ENCODE assay signal across 1 cellular context in the genomic region with DNA sequence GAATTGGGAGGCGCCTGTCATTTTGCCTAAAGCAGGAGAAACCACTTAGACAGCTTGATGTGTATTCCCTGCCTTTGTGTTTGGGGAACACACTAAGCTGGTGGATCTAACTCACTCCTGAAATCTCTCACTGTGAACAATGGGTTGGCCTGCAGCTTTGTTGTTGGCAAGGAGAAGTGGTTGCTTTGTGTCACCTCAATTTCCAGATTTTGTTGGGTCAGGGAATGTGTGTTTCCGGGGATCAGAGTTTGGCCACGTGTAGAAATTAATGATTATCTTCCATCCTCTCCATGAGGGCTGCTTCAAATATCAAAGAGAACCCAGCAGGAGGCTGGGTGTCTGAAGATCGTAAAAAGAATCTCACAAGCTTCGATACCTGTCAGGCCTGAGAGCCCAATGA.
TF ChIP-seq lines count a peak whose summit lies in the region.

No MANE protein-coding gene starts in this region.

TF ChIP-seq in WTC11, 78 proteins besides CTCF, POLR2A, EP300 and RAD21 (continued from another document):
- TF ChIP-seq, protein P1, sequence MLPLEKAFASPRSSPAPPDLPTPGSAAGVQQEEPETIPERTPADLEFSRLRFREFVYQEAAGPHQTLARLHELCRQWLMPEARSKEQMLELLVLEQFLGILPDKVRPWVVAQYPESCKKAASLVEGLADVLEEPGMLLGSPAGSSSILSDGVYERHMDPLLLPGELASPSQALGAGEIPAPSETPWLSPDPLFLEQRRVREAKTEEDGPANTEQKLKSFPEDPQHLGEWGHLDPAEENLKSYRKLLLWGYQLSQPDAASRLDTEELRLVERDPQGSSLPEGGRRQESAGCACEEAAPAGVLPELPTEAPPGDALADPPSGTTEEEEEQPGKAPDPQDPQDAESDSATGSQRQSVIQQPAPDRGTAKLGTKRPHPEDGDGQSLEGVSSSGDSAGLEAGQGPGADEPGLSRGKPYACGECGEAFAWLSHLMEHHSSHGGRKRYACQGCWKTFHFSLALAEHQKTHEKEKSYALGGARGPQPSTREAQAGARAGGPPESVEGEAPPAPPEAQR (CRISPR knock-in tag; IDR thresholded peaks at IDR 0.05): no peak
